1 cellular context compared by ENCODE assay signal in the genomic region with DNA sequence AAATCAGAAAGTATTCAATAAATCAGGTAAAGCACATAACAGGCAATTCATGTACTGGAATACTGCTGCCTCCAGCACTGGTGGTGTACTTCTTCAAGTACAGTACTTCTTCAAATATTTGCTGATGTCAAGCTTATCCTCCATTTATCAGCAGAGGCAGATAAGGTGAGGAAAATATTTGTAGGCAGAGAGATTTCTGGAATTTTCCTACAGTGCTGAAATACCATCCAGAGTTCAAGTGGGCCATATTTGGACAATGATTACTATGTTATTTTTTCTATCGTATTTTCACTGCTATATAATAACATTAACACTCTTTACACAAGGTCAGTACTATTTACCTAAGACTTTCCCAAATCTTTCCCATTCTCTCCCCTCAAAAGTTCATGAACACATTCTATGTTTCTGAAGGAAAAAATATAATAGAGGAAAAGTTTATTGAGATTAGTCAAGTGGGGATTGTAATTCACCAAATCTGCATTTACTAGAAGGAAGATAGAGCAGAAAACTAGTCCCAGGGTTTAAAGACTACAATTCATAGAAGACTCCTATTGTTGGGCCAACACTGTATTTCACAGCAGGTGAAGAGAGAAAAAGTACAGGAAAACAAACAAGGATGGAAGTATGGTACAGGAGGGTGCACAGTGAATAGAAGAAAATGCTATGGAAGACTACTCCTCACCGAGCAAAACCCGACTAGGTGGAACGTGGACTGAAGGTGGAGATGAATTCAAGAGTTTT.
TF ChIP-seq lines count a peak whose summit lies in the region.

No MANE protein-coding gene starts in this region.

TF ChIP-seq in HepG2, 621 proteins besides CTCF, POLR2A, EP300 and RAD21 (continued from another document and continues in another):
- TF ChIP-seq, protein P1, sequence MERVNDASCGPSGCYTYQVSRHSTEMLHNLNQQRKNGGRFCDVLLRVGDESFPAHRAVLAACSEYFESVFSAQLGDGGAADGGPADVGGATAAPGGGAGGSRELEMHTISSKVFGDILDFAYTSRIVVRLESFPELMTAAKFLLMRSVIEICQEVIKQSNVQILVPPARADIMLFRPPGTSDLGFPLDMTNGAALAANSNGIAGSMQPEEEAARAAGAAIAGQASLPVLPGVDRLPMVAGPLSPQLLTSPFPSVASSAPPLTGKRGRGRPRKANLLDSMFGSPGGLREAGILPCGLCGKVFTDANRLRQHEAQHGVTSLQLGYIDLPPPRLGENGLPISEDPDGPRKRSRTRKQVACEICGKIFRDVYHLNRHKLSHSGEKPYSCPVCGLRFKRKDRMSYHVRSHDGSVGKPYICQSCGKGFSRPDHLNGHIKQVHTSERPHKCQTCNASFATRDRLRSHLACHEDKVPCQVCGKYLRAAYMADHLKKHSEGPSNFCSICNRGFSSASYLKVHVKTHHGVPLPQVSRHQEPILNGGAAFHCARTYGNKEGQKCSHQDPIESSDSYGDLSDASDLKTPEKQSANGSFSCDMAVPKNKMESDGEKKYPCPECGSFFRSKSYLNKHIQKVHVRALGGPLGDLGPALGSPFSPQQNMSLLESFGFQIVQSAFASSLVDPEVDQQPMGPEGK (CRISPR knock-in tag; IDR thresholded peaks at IDR 0.05) = no peak
- no peak for TF ChIP-seq ZNF256 (CRISPR knock-in tag; conservative IDR thresholded peaks at IDR 0.05)
- TF ChIP-seq, protein P2, sequence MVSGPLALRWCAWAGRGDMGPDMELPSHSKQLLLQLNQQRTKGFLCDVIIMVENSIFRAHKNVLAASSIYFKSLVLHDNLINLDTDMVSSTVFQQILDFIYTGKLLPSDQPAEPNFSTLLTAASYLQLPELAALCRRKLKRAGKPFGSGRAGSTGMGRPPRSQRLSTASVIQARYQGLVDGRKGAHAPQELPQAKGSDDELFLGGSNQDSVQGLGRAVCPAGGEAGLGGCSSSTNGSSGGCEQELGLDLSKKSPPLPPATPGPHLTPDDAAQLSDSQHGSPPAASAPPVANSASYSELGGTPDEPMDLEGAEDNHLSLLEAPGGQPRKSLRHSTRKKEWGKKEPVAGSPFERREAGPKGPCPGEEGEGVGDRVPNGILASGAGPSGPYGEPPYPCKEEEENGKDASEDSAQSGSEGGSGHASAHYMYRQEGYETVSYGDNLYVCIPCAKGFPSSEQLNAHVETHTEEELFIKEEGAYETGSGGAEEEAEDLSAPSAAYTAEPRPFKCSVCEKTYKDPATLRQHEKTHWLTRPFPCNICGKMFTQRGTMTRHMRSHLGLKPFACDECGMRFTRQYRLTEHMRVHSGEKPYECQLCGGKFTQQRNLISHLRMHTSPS (CRISPR knock-in tag; IDR thresholded peaks at IDR 0.05; ENCODE audit: low read depth) = no peak
- no peak for TF ChIP-seq SMAD1 (CRISPR knock-in tag; IDR thresholded peaks at IDR 0.05; ENCODE audit: borderline replicate concordance, low read depth)
- no peak for TF ChIP-seq PAF1 (CRISPR knock-in tag; IDR thresholded peaks at IDR 0.05)
- no peak for TF ChIP-seq POLR2AphosphoS2 (IDR thresholded peaks at IDR 0.05; ENCODE audit: low read depth, low read length)
- no peak; the same call in 1 of the 2 replicates for TF ChIP-seq TOE1 (CRISPR knock-in tag; IDR thresholded peaks at IDR 0.05)
- no peak for TF ChIP-seq IRX3 (CRISPR knock-in tag; IDR thresholded peaks at IDR 0.05; ENCODE audit: borderline replicate concordance, low read depth)
- peak in 1 of 2 experiments; percentile 58; a peak in 1 of 4 replicates for TF ChIP-seq NR2F1 (CRISPR knock-in tag; IDR thresholded peaks at IDR 0.05)
- TF ChIP-seq PCBP2 (optimal IDR thresholded peaks at IDR 0.05; ENCODE audit: low read depth, low read length, poor library complexity, severe bottlenecking) = no peak
- no peak for TF ChIP-seq ZNF12 (CRISPR knock-in tag; IDR thresholded peaks at IDR 0.05)
- TF ChIP-seq, protein P3, sequence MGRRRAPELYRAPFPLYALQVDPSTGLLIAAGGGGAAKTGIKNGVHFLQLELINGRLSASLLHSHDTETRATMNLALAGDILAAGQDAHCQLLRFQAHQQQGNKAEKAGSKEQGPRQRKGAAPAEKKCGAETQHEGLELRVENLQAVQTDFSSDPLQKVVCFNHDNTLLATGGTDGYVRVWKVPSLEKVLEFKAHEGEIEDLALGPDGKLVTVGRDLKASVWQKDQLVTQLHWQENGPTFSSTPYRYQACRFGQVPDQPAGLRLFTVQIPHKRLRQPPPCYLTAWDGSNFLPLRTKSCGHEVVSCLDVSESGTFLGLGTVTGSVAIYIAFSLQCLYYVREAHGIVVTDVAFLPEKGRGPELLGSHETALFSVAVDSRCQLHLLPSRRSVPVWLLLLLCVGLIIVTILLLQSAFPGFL (CRISPR knock-in tag; IDR thresholded peaks at IDR 0.05) = no peak
- TF ChIP-seq SP1 (IDR thresholded peaks at IDR 0.05) = no peak
- no peak for TF ChIP-seq SP1 (CRISPR knock-in tag; IDR thresholded peaks at IDR 0.05)
- TF ChIP-seq LCORL (IDR thresholded peaks at IDR 0.05) = no peak; the same call in 1 of the 2 replicates
- TF ChIP-seq LCORL (CRISPR knock-in tag; IDR thresholded peaks at IDR 0.05) = peak; percentile 67; the same call in 1 of the 2 replicates
- peak; percentile 61; the same call in 1 of the 2 replicates for TF ChIP-seq HNF4G (IDR thresholded peaks at IDR 0.05; ENCODE audit: borderline replicate concordance, low read depth, low read length)
- peak; percentile 52; the same call in 1 of the 2 replicates for TF ChIP-seq HNF4G (CRISPR knock-in tag; IDR thresholded peaks at IDR 0.05; ENCODE audit: borderline replicate concordance, low read depth)
- TF ChIP-seq HOXA9 (CRISPR knock-in tag; IDR thresholded peaks at IDR 0.05; ENCODE audit: borderline replicate concordance) = no peak
- TF ChIP-seq ZNF17 (CRISPR knock-in tag; IDR thresholded peaks at IDR 0.05) = no peak
- TF ChIP-seq ZNF660 (CRISPR knock-in tag; IDR thresholded peaks at IDR 0.05; ENCODE audit: borderline replicate concordance, low read depth) = no peak
- no peak for TF ChIP-seq NBN (conservative IDR thresholded peaks at IDR 0.05)
- no peak for TF ChIP-seq KAT2B (IDR thresholded peaks at IDR 0.05; ENCODE audit: borderline replicate concordance, low read depth, low read length)
- TF ChIP-seq SIX4 (CRISPR knock-in tag; IDR thresholded peaks at IDR 0.05) = no peak
- TF ChIP-seq GFI1 (CRISPR knock-in tag; IDR thresholded peaks at IDR 0.05; ENCODE audit: borderline replicate concordance) = peak; percentile 89
- TF ChIP-seq, protein P4, sequence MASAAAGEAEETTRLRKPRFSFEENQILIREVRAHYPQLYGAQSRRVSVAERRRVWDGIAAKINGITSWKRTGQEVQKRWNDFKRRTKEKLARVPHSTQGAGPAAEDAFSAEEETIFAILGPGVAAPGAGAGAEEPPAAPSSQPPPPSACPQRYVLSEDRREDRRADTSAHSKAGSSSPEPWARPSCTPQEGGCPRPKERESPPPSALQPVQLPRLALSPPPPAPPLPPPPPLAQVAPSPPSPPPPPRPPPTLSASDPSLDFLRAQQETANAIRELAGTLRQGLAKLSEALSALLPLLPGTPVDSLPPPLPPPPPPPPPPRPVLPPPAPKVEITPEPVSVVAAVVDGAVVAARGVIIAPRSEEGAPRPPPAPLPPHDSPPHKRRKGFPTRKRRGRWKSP (CRISPR knock-in tag; IDR thresholded peaks at IDR 0.05) = no peak; the same call in 1 of the 2 replicates
- no peak for TF ChIP-seq ZNF543 (CRISPR knock-in tag; IDR thresholded peaks at IDR 0.05)
- TF ChIP-seq, protein P5, sequence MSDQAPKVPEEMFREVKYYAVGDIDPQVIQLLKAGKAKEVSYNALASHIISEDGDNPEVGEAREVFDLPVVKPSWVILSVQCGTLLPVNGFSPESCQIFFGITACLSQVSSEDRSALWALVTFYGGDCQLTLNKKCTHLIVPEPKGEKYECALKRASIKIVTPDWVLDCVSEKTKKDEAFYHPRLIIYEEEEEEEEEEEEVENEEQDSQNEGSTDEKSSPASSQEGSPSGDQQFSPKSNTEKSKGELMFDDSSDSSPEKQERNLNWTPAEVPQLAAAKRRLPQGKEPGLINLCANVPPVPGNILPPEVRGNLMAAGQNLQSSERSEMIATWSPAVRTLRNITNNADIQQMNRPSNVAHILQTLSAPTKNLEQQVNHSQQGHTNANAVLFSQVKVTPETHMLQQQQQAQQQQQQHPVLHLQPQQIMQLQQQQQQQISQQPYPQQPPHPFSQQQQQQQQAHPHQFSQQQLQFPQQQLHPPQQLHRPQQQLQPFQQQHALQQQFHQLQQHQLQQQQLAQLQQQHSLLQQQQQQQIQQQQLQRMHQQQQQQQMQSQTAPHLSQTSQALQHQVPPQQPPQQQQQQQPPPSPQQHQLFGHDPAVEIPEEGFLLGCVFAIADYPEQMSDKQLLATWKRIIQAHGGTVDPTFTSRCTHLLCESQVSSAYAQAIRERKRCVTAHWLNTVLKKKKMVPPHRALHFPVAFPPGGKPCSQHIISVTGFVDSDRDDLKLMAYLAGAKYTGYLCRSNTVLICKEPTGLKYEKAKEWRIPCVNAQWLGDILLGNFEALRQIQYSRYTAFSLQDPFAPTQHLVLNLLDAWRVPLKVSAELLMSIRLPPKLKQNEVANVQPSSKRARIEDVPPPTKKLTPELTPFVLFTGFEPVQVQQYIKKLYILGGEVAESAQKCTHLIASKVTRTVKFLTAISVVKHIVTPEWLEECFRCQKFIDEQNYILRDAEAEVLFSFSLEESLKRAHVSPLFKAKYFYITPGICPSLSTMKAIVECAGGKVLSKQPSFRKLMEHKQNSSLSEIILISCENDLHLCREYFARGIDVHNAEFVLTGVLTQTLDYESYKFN (CRISPR knock-in tag; conservative IDR thresholded peaks at IDR 0.05) = peak; percentile 92
- no peak for TF ChIP-seq ZBTB21 (CRISPR knock-in tag; IDR thresholded peaks at IDR 0.05)
- TF ChIP-seq, protein P6, sequence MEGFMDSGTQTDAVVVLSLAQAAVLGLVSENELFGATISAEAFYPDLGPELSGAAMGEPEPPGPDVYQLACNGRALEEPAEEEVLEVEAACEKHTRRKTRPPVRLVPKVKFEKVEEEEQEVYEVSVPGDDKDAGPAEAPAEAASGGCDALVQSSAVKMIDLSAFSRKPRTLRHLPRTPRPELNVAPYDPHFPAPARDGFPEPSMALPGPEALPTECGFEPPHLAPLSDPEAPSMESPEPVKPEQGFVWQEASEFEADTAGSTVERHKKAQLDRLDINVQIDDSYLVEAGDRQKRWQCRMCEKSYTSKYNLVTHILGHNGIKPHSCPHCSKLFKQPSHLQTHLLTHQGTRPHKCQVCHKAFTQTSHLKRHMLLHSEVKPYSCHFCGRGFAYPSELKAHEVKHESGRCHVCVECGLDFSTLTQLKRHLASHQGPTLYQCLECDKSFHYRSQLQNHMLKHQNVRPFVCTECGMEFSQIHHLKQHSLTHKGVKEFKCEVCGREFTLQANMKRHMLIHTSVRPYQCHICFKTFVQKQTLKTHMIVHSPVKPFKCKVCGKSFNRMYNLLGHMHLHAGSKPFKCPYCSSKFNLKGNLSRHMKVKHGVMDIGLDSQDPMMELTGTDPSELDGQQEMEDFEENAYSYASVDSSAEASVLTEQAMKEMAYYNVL (CRISPR knock-in tag; IDR thresholded peaks at IDR 0.05; ENCODE audit: borderline replicate concordance) = no peak
- no peak for TF ChIP-seq ZNF552 (CRISPR knock-in tag; IDR thresholded peaks at IDR 0.05; ENCODE audit: borderline replicate concordance)
- TF ChIP-seq ZFYVE20 (CRISPR knock-in tag; IDR thresholded peaks at IDR 0.05; ENCODE audit: borderline replicate concordance, low read depth) = no peak
- TF ChIP-seq, protein P7, sequence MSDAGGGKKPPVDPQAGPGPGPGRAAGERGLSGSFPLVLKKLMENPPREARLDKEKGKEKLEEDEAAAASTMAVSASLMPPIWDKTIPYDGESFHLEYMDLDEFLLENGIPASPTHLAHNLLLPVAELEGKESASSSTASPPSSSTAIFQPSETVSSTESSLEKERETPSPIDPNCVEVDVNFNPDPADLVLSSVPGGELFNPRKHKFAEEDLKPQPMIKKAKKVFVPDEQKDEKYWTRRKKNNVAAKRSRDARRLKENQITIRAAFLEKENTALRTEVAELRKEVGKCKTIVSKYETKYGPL (CRISPR knock-in tag; IDR thresholded peaks at IDR 0.05) = no peak
- TF ChIP-seq, protein P8, sequence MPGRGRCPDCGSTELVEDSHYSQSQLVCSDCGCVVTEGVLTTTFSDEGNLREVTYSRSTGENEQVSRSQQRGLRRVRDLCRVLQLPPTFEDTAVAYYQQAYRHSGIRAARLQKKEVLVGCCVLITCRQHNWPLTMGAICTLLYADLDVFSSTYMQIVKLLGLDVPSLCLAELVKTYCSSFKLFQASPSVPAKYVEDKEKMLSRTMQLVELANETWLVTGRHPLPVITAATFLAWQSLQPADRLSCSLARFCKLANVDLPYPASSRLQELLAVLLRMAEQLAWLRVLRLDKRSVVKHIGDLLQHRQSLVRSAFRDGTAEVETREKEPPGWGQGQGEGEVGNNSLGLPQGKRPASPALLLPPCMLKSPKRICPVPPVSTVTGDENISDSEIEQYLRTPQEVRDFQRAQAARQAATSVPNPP (CRISPR knock-in tag; IDR thresholded peaks at IDR 0.05) = 0 out of 2 replicates have a peak, but pooled peaks have one; percentile 59
- TF ChIP-seq SOX6 (IDR thresholded peaks at IDR 0.05) = no peak
- peak; percentile 90 for TF ChIP-seq SOX6 (CRISPR knock-in tag; IDR thresholded peaks at IDR 0.05)
- TF ChIP-seq, protein P9, sequence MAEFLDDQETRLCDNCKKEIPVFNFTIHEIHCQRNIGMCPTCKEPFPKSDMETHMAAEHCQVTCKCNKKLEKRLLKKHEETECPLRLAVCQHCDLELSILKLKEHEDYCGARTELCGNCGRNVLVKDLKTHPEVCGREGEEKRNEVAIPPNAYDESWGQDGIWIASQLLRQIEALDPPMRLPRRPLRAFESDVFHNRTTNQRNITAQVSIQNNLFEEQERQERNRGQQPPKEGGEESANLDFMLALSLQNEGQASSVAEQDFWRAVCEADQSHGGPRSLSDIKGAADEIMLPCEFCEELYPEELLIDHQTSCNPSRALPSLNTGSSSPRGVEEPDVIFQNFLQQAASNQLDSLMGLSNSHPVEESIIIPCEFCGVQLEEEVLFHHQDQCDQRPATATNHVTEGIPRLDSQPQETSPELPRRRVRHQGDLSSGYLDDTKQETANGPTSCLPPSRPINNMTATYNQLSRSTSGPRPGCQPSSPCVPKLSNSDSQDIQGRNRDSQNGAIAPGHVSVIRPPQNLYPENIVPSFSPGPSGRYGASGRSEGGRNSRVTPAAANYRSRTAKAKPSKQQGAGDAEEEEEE (CRISPR knock-in tag; IDR thresholded peaks at IDR 0.05; ENCODE audit: borderline replicate concordance) = no peak
- TF ChIP-seq MEF2D (CRISPR knock-in tag; IDR thresholded peaks at IDR 0.05) = peak; percentile 82
- no peak for TF ChIP-seq HNRNPLL (IDR thresholded peaks at IDR 0.05; ENCODE audit: low read depth, low read length, poor library complexity, severe bottlenecking)
- no peak for TF ChIP-seq ZSCAN30 (CRISPR knock-in tag; IDR thresholded peaks at IDR 0.05)
- TF ChIP-seq, protein P10, sequence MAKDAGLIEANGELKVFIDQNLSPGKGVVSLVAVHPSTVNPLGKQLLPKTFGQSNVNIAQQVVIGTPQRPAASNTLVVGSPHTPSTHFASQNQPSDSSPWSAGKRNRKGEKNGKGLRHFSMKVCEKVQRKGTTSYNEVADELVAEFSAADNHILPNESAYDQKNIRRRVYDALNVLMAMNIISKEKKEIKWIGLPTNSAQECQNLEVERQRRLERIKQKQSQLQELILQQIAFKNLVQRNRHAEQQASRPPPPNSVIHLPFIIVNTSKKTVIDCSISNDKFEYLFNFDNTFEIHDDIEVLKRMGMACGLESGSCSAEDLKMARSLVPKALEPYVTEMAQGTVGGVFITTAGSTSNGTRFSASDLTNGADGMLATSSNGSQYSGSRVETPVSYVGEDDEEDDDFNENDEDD (CRISPR knock-in tag; IDR thresholded peaks at IDR 0.05; ENCODE audit: borderline replicate concordance) = 0 out of 2 replicates have a peak, but pooled peaks have one; percentile 14
